8 cellular contexts compared by ENCODE assay signal in the genomic region with DNA sequence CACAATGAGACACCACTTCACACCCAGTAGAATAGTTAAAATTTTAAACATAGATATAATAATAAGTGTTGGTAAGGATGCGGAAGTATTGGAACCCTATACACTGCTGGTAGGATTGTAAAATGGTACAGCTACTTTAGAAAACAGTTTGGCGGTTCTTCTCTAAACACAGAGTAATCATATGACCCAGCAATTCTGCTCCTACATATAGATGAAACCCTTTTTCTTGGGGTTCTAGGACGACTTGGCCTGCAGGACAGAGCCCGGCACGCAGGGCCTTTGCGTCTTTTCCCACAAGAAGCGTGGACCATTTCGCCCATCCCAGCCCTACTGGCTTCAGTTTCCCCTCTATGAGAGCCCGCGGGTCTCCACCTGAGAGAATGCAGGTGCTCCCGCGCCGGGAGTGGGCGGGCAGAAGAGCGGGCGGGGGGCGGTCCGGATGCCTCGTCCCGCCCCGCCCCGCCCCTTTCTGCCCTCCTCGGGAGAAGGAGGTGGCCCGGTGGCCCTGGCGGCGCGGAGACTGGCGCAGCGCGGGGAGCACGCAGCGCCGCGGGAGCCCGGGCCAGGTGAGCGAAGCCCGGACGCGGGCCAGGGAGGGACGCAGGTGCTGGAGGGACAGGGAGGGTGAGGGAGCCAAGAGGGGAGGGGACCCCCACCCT. TPM values are rescaled to one million over a fixed set of nuclear protein-coding genes. Genes with fewer than 3 reads are reported as not detected.
A peak's percentile ranks its signal among the peaks of the same experiment; 100 is the strongest.
DNase-seq lines count a peak whose midpoint lies in the region; ATAC-seq and TF ChIP-seq lines count a peak whose summit lies in the region.

Gene SDR42E2 (plus strand): TSS at position 508 of the 659 bp plus-strand sequence. CDS start 3,077 bp downstream, outside the sequence.

- DNase-seq in NCI-H82 (lab: John Stamatoyannopoulos, UW) (peak; percentile 28), NCI-H82 treated with DMSO at 0.1 percent for 48 hours (lab: John Stamatoyannopoulos, UW; ENCODE audit: unreplicated experiment) (no peak), left lobe of liver (ENCODE audit: low spot score) (no peak), thoracic aorta (ENCODE audit: low spot score) (no peak), pons (ENCODE audit: low spot score) (no peak), hypothalamus (lab: John Stamatoyannopoulos, UW) (no peak), HFFc6 (no peak)
- DNase-seq in activated T-cell treated with anti-CD3 and anti-CD28 coated beads, Interleukin-2, amount 50 U/mL, for 4 hours: peak; percentile 42

- H3K4me1 ChIP-seq in thoracic aorta (ENCODE audit: control insufficient read depth in 1 of 2, low read depth in 2 of 2): no peaks in the 10 kb centered on the region

- H3K4me3 ChIP-seq in thoracic aorta: peak within 1 kb of the TSS; percentile 38

- no peaks in the 10 kb centered on the region for H3K36me3 Mint-ChIP-seq in activated T-cell treated with anti-CD3 and anti-CD28 coated beads, Interleukin-2, amount 50 U/mL, for 4 hours (ENCODE audit: insufficient read depth)
- no peaks in the 10 kb centered on the region for H3K36me3 Mint-ChIP-seq in HFFc6 (ENCODE audit: low read depth)

- TF ChIP-seq CTCF in thoracic aorta (IDR thresholded peaks at IDR 0.05): no peak
- no peak for TF ChIP-seq CTCF in HFFc6 (IDR thresholded peaks at IDR 0.05)

- no peaks in the 10 kb centered on the region for H3K36me3 ChIP-seq in thoracic aorta

- peak; percentile 84 to 88 for ATAC-seq in activated T-cell treated with anti-CD3 and anti-CD28 coated beads, Interleukin-2, amount 50 U/mL, for 4 hours
- ATAC-seq in left lobe of liver (peak; percentile 29), thoracic aorta (ENCODE audit: insufficient number of reproducible peaks, low FRiP score, low read depth) (no peak)

- H3K27ac Mint-ChIP-seq in HFFc6: no peak within 1 kb of the TSS

- peaks cover 16% of the 10 kb centered on the region for H3K27me3 Mint-ChIP-seq in activated T-cell treated with anti-CD3 and anti-CD28 coated beads, Interleukin-2, amount 50 U/mL, for 4 hours (ENCODE audit: low read depth)
- peaks cover 25% of the 10 kb centered on the region for H3K27me3 Mint-ChIP-seq in HFFc6 (ENCODE audit: insufficient read depth)

- no peak within 1 kb of the TSS for H3K4me3 Mint-ChIP-seq in activated T-cell treated with anti-CD3 and anti-CD28 coated beads, Interleukin-2, amount 50 U/mL, for 4 hours
- no peak within 1 kb of the TSS for H3K4me3 Mint-ChIP-seq in HFFc6

- no peaks in the 10 kb centered on the region for H3K9me3 Mint-ChIP-seq in activated T-cell treated with anti-CD3 and anti-CD28 coated beads, Interleukin-2, amount 50 U/mL, for 4 hours
- peaks cover 5% of the 10 kb centered on the region; the same call in 1 of the 2 replicates for H3K9me3 Mint-ChIP-seq in HFFc6

- peaks cover 2% of the 10 kb centered on the region for H3K4me1 Mint-ChIP-seq in activated T-cell treated with anti-CD3 and anti-CD28 coated beads, Interleukin-2, amount 50 U/mL, for 4 hours (ENCODE audit: low read depth)
- H3K4me1 Mint-ChIP-seq in HFFc6 (ENCODE audit: low read depth): no peaks in the 10 kb centered on the region

- H3K27me3 ChIP-seq in thoracic aorta (replicated peaks; ENCODE audit: insufficient read depth): no peaks in the 10 kb centered on the region

- H3K9me3 ChIP-seq in thoracic aorta: no peaks in the 10 kb centered on the region

- H3K27ac ChIP-seq in thoracic aorta: no peak within 1 kb of the TSS

RNA-seq across cellular contexts. Expression of gene SDR42E2, which starts in this region (rescaled TPM):
- total RNA-seq in activated T-cell treated with anti-CD3 and anti-CD28 coated beads, Interleukin-2, amount 50 U/mL, for 4 hours: not detected
- total RNA-seq in left lobe of liver (not detected), thoracic aorta (not detected)
- not detected for total RNA-seq in HFFc6 (2021; fragmentation: NEBNext Ultra II Directional; extraction: Animal tissue kit (Norgen Biotek cat#: 25700))

Comparison
In these comparisons a context has a peak if more than half of its experiments do, and no peak if none do; other contexts are left out.
1. Peak in DNase-seq and ATAC-seq in activated T-cell treated with anti-CD3 and anti-CD28 coated beads, Interleukin-2, amount 50 U/mL, for 4 hours; RNA of the gene not detected or under 1 TPM.
2. Peak in ATAC-seq in left lobe of liver; RNA of the gene not detected or under 1 TPM.